In genomic region chr1:975896-976683, GRCh38 we compare ENCODE assay signal across 8 cellular contexts. TPM values are rescaled to one million over a fixed set of nuclear protein-coding genes. Genes with fewer than 3 reads are reported as not detected.
DNase-seq lines count a peak whose midpoint lies in the region; ATAC-seq and TF ChIP-seq lines count a peak whose summit lies in the region.

No MANE protein-coding gene starts in this region.

- peaks cover 0 to 4% (median 1%) of the 10 kb centered on the region in 3 donors for H3K4me1 Mint-ChIP-seq in IgD-negative memory B cell

- H3K9me3 Mint-ChIP-seq in IgD-negative memory B cell, result no peaks in the 10 kb centered on the region

- H3K27me3 Mint-ChIP-seq in IgD-negative memory B cell, result peaks cover 13% of the 10 kb centered on the region

- H3K27ac Mint-ChIP-seq in IgD-negative memory B cell, result no peak overlapping the region

- ATAC-seq in SK-N-SH treated with all-trans-retinoic acid at 6 μM for 48 hours, result peak; percentile 92

- DNase-seq in SIG-M5 treated with dmso at 0.1 percent for 504 hours (lab: John Stamatoyannopoulos, UW; ENCODE audit: unreplicated experiment), result peak; percentile 46
- no peak for DNase-seq in SIG-M5 (lab: John Stamatoyannopoulos, UW)
- DNase-seq in amniotic epithelial cell (ENCODE audit: low read depth), result peak; percentile 50
- peak; percentile 95 for DNase-seq in iPS-NIHi11 (ENCODE audit: low spot score)
- DNase-seq in stimulated activated CD4-positive, alpha-beta T cell treated with anti-CD3 and anti-CD28 coated beads, Interleukin-2, amount 100 ng/mL, for 24 hours, result peak; percentile 55 to 74
- no peak for DNase-seq in pons (ENCODE audit: low spot score)

- no peaks in the 10 kb centered on the region for H3K36me3 Mint-ChIP-seq in IgD-negative memory B cell

- peak overlapping the region in 3 of 4 donors; percentile 20 to 47 (median 22) for H3K4me3 Mint-ChIP-seq in IgD-negative memory B cell

TF ChIP-seq in SK-N-SH treated with all-trans-retinoic acid at 6 μM for 48 hours, 23 proteins besides CTCF, POLR2A, EP300 and RAD21:
- TF ChIP-seq ZC3H10 (CRISPR knock-in tag; IDR thresholded peaks at IDR 0.05) (no peak), TCF4 (CRISPR knock-in tag; IDR thresholded peaks at IDR 0.05; ENCODE audit: borderline replicate concordance) (no peak), ZFP3 (CRISPR knock-in tag; IDR thresholded peaks at IDR 0.05) (0 out of 2 replicates have a peak, but pooled peaks have one; percentile 18)

RNA-seq across cellular contexts. Expression of gene PERM1, which starts 5.8 kb away (rescaled TPM):
- polyA plus RNA-seq in IgD-negative memory B cell, result not detected

RNA-seq across cellular contexts. Expression of gene PLEKHN1, which starts 9.8 kb away (rescaled TPM):
- polyA plus RNA-seq in IgD-negative memory B cell, result 0.14 TPM

RNA-seq across cellular contexts. Expression of gene KLHL17, which starts 15.7 kb away (rescaled TPM):
- 1.3 TPM for polyA plus RNA-seq in IgD-negative memory B cell

RNA-seq across cellular contexts. Expression of gene NOC2L, which starts 17.0 kb away (rescaled TPM):
- polyA plus RNA-seq in IgD-negative memory B cell, result 64.9 TPM

RNA-seq across cellular contexts. Expression of gene HES4, which starts 23.8 kb away (rescaled TPM):
- not detected for polyA plus RNA-seq in IgD-negative memory B cell

Comparison
In these comparisons a context has a peak if more than half of its experiments do, and no peak if none do; other contexts are left out.
1. DNase-seq: peak in SIG-M5 treated with dmso at 0.1 percent for 504 hours (single experiment), amniotic epithelial cell (single experiment), iPS-NIHi11 (single experiment) and stimulated activated CD4-positive, alpha-beta T cell treated with anti-CD3 and anti-CD28 coated beads, Interleukin-2, amount 100 ng/mL, for 24 hours (2 of 2); none in SIG-M5 (single experiment) and pons (single experiment).